In genomic region chr6:149922642-149923326, GRCh38 we compare ENCODE assay signal across 8 cellular contexts. TPM values are rescaled to one million over a fixed set of nuclear protein-coding genes. Genes with fewer than 3 reads are reported as not detected.
DNase-seq lines count a peak whose midpoint lies in the region; ATAC-seq and TF ChIP-seq lines count a peak whose summit lies in the region.

A gene with protein sequence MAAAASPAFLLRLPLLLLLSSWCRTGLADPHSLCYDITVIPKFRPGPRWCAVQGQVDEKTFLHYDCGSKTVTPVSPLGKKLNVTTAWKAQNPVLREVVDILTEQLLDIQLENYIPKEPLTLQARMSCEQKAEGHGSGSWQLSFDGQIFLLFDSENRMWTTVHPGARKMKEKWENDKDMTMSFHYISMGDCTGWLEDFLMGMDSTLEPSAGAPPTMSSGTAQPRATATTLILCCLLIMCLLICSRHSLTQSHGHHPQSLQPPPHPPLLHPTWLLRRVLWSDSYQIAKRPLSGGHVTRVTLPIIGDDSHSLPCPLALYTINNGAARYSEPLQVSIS (minus strand): TSS chr6:149923121. CDS start chr6:149923010, 111 bp downstream.

- H3K4me1 Mint-ChIP-seq in naive B cell: peaks cover 18 to 30% (median 24%) of the 10 kb centered on the region in 3 donors

- peaks cover 71 to 99% (median 97%) of the 10 kb centered on the region in 3 donors for H3K27me3 Mint-ChIP-seq in naive B cell

- H3K36me3 ChIP-seq in HUES6 (ENCODE audit: control insufficient read depth, insufficient read depth, low read length) (no peaks in the 10 kb centered on the region), RWPE2 (ENCODE audit: low read depth) (no peaks in the 10 kb centered on the region)

- TF ChIP-seq CTCF in RWPE2 (IDR thresholded peaks at IDR 0.05; ENCODE audit: poor library complexity, severe bottlenecking) (no peak), fibroblast of pulmonary artery (IDR thresholded peaks at IDR 0.05; ENCODE audit: low read length, missing control alignments) (no peak)

- H3K27me3 ChIP-seq in HUES6 (ENCODE audit: control insufficient read depth, insufficient read depth, low read length) (peaks cover 90% of the 10 kb centered on the region), RWPE2 (ENCODE audit: insufficient read depth, poor library complexity, severe bottlenecking) (no peaks in the 10 kb centered on the region)

- DNase-seq in DMS114 treated with DMSO at 0.1 percent for 48 hours (lab: John Stamatoyannopoulos, UW; ENCODE audit: unreplicated experiment): peak; percentile 74
- peak; percentile 94 for DNase-seq in RWPE2 (ENCODE audit: low spot score)
- peak; percentile 76 for DNase-seq in activated effector memory CD4-positive, alpha-beta T cell treated with Interleukin-2 at 50 U/mL for 16 hours
- DNase-seq in fibroblast of pulmonary artery (ENCODE audit: low read depth): peak; percentile 95
- peak; percentile 73 for DNase-seq in naive B cell
- peak; percentile 85 for DNase-seq in stimulated activated CD8-positive, alpha-beta memory T cell treated with anti-CD3 and anti-CD28 coated beads, Interleukin-4, amount 100 ng/mL, for 48 hours
- DNase-seq in NK-92 treated with Interleukin-12 subunit alpha and Interleukin-12 subunit beta, amount 100 ng/mL, for 24 hours (lab: John Stamatoyannopoulos, UW): no peak

- H3K36me3 Mint-ChIP-seq in naive B cell: peaks cover 0 to 18% of the 10 kb centered on the region in 2 donors

- H3K27ac Mint-ChIP-seq in naive B cell: peak within 1 kb of the TSS in 3 of 6 donors; percentile 28 to 74 (median 63)

- ATAC-seq in RWPE2 (ENCODE audit: low read depth): peak; percentile 90
- peak; percentile 93 to 94 for ATAC-seq in naive B cell (ENCODE audit: low read depth in 2 of 2)

- peaks cover 0 to 17% (median 5%) of the 10 kb centered on the region in 7 donors for H3K9me3 Mint-ChIP-seq in naive B cell

- H3K27ac ChIP-seq in HUES6 (ENCODE audit: low read depth, low read length) (no peak within 1 kb of the TSS), RWPE2 (ENCODE audit: poor library complexity, severe bottlenecking) (no peak within 1 kb of the TSS)

- H3K9me3 ChIP-seq in HUES6 (ENCODE audit: control insufficient read depth, insufficient read depth, low read depth, low read length): no peaks in the 10 kb centered on the region
- no peaks in the 10 kb centered on the region for H3K9me3 ChIP-seq in RWPE2 (ENCODE audit: severe bottlenecking)

- peaks cover 4% of the 10 kb centered on the region; the same call in 1 of the 2 replicates for H3K4me1 ChIP-seq in HUES6 (ENCODE audit: control insufficient read depth, insufficient read depth, low read length)
- H3K4me1 ChIP-seq in RWPE2 (ENCODE audit: insufficient read depth, poor library complexity, severe bottlenecking): peaks cover 6% of the 10 kb centered on the region

- H3K4me3 ChIP-seq in HUES6 (ENCODE audit: low read depth, low read length) (peak within 1 kb of the TSS; percentile 70), RWPE2 (ENCODE audit: severe bottlenecking) (peak within 1 kb of the TSS; percentile 38), fibroblast of pulmonary artery (replicated peaks; ENCODE audit: low read depth, low read length) (peak within 1 kb of the TSS; percentile 64)

- no peak within 1 kb of the TSS for H3K9ac ChIP-seq in HUES6 (ENCODE audit: low read length)

- H3K4me3 Mint-ChIP-seq in naive B cell: peak within 1 kb of the TSS; percentile 53 to 92 (median 87)

RNA-seq across cellular contexts. Expression of the gene that starts here (rescaled TPM):
- not detected for polyA plus RNA-seq in naive B cell (ENCODE audit: low read depth in 6 of 6)

Comparison
In these comparisons a context has a peak if more than half of its experiments do, and no peak if none do; other contexts are left out.
1. Peak in DNase-seq and ATAC-seq in naive B cell; RNA of the gene not detected or under 1 TPM.